In genomic region chr19:49916839-49917733, GRCh38 we compare ENCODE assay signal across 6 cellular contexts. TPM values are rescaled to one million over a fixed set of nuclear protein-coding genes. Genes with fewer than 3 reads are reported as not detected.
A peak's percentile ranks its signal among the peaks of the same experiment; 100 is the strongest.
DNase-seq lines count a peak whose midpoint lies in the region; ATAC-seq and TF ChIP-seq lines count a peak whose summit lies in the region.

No MANE protein-coding gene starts in this region.

- peaks cover 95% of the 10 kb centered on the region for H3K36me3 ChIP-seq in OCI-LY7 (ENCODE audit: insufficient read depth, low read length)

- peaks cover 47% of the 10 kb centered on the region for H3K4me1 Mint-ChIP-seq in activated naive CD4-positive, alpha-beta T cell treated with anti-CD3 and anti-CD28 coated beads for 36 hours (ENCODE audit: low read depth)

- no peak overlapping the region for H3K4me2 ChIP-seq in OCI-LY7 (ENCODE audit: low read length)

- H3K27me3 Mint-ChIP-seq in activated naive CD4-positive, alpha-beta T cell treated with anti-CD3 and anti-CD28 coated beads for 36 hours (ENCODE audit: low read depth) = no peaks in the 10 kb centered on the region

- CTCF ChIA-PET in OCI-LY7 (lab: Charles Lee; ENCODE audit: unreplicated experiment) = no interaction called here
- CTCF ChIA-PET in activated naive CD4-positive, alpha-beta T cell treated with anti-CD3 and anti-CD28 coated beads for 36 hours (lab: Charles Lee) = interaction anchor here (1.2 to 1.3 kb wide), 2 partner anchors 10 to 68 kb away, joined by 3 to 5 read pairs; no protein-coding TSS in a partner anchor

- no peak for ATAC-seq in HG02981 (IDR thresholded peaks at IDR 0.05; ENCODE audit: unreplicated experiment)

- POLR2A ChIA-PET in OCI-LY7 (lab: Charles Lee) = no interaction called here

- H3K9me2 ChIP-seq in OCI-LY7 (ENCODE audit: insufficient read depth, low read length) = no peaks in the 10 kb centered on the region

- H3K79me2 ChIP-seq in OCI-LY7 (ENCODE audit: insufficient read depth, low read depth, low read length) = peaks cover 65% of the 10 kb centered on the region

- peaks cover under 1% of the 10 kb centered on the region for H3K4me1 ChIP-seq in OCI-LY7 (ENCODE audit: insufficient read depth, low read length, poor library complexity, severe bottlenecking)

- no peak overlapping the region for H3K27ac ChIP-seq in OCI-LY7 (ENCODE audit: low read depth, low read length, poor library complexity, severe bottlenecking)

- no peaks in the 10 kb centered on the region; the same call in 1 of the 2 replicates for H4K20me1 ChIP-seq in OCI-LY7 (ENCODE audit: insufficient read depth, low read length)

- no peak overlapping the region for H2AFZ ChIP-seq in OCI-LY7 (ENCODE audit: low read length)

- H3K4me3 Mint-ChIP-seq in activated naive CD4-positive, alpha-beta T cell treated with anti-CD3 and anti-CD28 coated beads for 36 hours = no peak overlapping the region

- H3K36me3 Mint-ChIP-seq in activated naive CD4-positive, alpha-beta T cell treated with anti-CD3 and anti-CD28 coated beads for 36 hours (ENCODE audit: low read depth) = peaks cover 58% of the 10 kb centered on the region

- no peak for DNase-seq in GM10266 (ENCODE audit: extremely low spot score)
- no peak for DNase-seq in OCI-LY7 (ENCODE audit: low spot score)
- peak; percentile 40 for DNase-seq in left kidney (ENCODE audit: low read depth, low spot score)
- DNase-seq in activated naive CD4-positive, alpha-beta T cell treated with anti-CD3 and anti-CD28 coated beads for 36 hours = no peak
- no peak for DNase-seq in islet precursor cell

- TF ChIP-seq CTCF in GM10266 (IDR thresholded peaks at IDR 0.05; ENCODE audit: control insufficient read depth, insufficient read depth, low read depth, missing control alignments) = peak; percentile 60
- peak; percentile 53 for TF ChIP-seq CTCF in OCI-LY7 (conservative IDR thresholded peaks at IDR 0.05; ENCODE audit: low read length)

- BruUV-seq in OCI-LY7 (replicated peaks; lab: Mats Ljungman, UMichigan) = no TSS peak

- no peaks in the 10 kb centered on the region for H3K9me3 Mint-ChIP-seq in activated naive CD4-positive, alpha-beta T cell treated with anti-CD3 and anti-CD28 coated beads for 36 hours

- no peak overlapping the region for H3K4me3 ChIP-seq in OCI-LY7 (ENCODE audit: low read depth, low read length, poor library complexity, severe bottlenecking)

- no peak overlapping the region for H3K27ac Mint-ChIP-seq in activated naive CD4-positive, alpha-beta T cell treated with anti-CD3 and anti-CD28 coated beads for 36 hours

- intact Hi-C loops in OCI-LY7 (cut with micrococcal nuclease; ENCODE audit: unreplicated experiment) = no loop called here
- intact Hi-C loops in activated naive CD4-positive, alpha-beta T cell treated with anti-CD3 and anti-CD28 coated beads for 36 hours (cut with micrococcal nuclease) = no loop called here

- H3K9me3 ChIP-seq in OCI-LY7 (ENCODE audit: low read length) = no peaks in the 10 kb centered on the region

RNA-seq across cellular contexts. Expression of gene ATF5, which starts 11.9 kb away (rescaled TPM):
- 265 and 268 TPM in 2 replicates for total RNA-seq in OCI-LY7 (2014; rRNA removed; shearing (Covaris generic))
- 527 and 597 TPM in 2 replicates for total RNA-seq in OCI-LY7 (2022)
- total RNA-seq in activated naive CD4-positive, alpha-beta T cell treated with anti-CD3 and anti-CD28 coated beads for 36 hours = 1 to 10 TPM; 8.0 to 8.8 TPM

RNA-seq across cellular contexts. Expression of gene NUP62, which starts 12.2 kb away (rescaled TPM):
- total RNA-seq in OCI-LY7 (2014; rRNA removed; shearing (Covaris generic)) = 56.3 and 75.6 TPM in 2 replicates
- 70.1 and 76.3 TPM in 2 replicates for total RNA-seq in OCI-LY7 (2022)
- total RNA-seq in activated naive CD4-positive, alpha-beta T cell treated with anti-CD3 and anti-CD28 coated beads for 36 hours = 10 to 100 TPM; 89.2 to 92.5 TPM

RNA-seq across cellular contexts. Expression of gene IL4I1, which starts 20.4 kb away (rescaled TPM):
- 0.25 and 0.39 TPM in 2 replicates for total RNA-seq in OCI-LY7 (2014; rRNA removed; shearing (Covaris generic))
- 1.7 and 1.8 TPM in 2 replicates for total RNA-seq in OCI-LY7 (2022)
- 1 to 10 TPM; 7.2 to 7.5 TPM for total RNA-seq in activated naive CD4-positive, alpha-beta T cell treated with anti-CD3 and anti-CD28 coated beads for 36 hours

RNA-seq across cellular contexts. Expression of gene TBC1D17, which starts 39.6 kb away (rescaled TPM):
- 7.9 and 8.0 TPM in 2 replicates for total RNA-seq in OCI-LY7 (2014; rRNA removed; shearing (Covaris generic))
- 24.0 and 31.1 TPM in 2 replicates for total RNA-seq in OCI-LY7 (2022)
- total RNA-seq in activated naive CD4-positive, alpha-beta T cell treated with anti-CD3 and anti-CD28 coated beads for 36 hours = 10 to 100 TPM; 29.8 to 32.4 TPM

RNA-seq across cellular contexts. Expression of gene AKT1S1, which starts 39.9 kb away (rescaled TPM):
- 7.3 TPM in 2 replicates for total RNA-seq in OCI-LY7 (2014; rRNA removed; shearing (Covaris generic))
- total RNA-seq in OCI-LY7 (2022) = 19.8 and 21.2 TPM in 2 replicates
- total RNA-seq in activated naive CD4-positive, alpha-beta T cell treated with anti-CD3 and anti-CD28 coated beads for 36 hours = 10 to 100 TPM; 13.3 to 14.2 TPM

Comparison
In these comparisons a context has a peak if more than half of its experiments do, and no peak if none do; other contexts are left out.
1. RNA of gene ATF5, which starts 11.9 kb away (total RNA-seq): 265 to 597 TPM in OCI-LY7; 8.0 to 8.8 TPM in activated naive CD4-positive, alpha-beta T cell treated with anti-CD3 and anti-CD28 coated beads for 36 hours; every median in the first group is over 10 times any median in the second.